Comparison of ENCODE assay signal across 8 cellular contexts in the genomic region with DNA sequence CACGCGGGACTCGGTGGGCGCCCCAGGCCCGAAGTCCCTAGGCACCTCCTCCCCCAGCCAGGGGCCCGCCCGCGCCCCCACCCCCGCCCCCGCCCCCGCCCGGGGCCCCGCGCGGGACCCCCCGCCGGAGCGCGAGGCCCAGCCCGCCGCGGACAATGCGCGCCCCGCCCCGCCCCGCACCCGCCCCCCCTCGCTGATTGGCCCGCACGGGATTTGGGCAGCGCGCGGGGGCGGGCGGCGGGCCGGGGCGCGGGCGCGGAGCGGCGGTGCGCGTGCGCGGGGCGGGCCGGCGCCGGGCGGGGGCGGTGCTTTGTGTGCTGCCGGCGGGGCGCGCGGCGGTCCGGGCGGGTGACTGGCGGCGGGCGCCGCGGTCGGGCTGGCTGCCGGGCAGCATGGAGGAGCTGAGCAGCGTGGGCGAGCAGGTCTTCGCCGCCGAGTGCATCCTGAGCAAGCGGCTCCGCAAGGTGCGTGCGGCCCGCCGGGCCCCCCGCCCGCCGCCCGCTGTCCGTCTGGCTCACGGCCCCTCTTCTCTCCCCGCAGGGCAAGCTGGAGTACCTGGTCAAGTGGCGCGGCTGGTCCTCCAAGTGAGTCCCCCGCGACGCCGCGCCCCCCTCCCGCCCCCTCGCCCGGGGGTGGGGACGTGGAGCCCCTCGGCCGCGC. TPM values are rescaled to one million over a fixed set of nuclear protein-coding genes. Genes with fewer than 3 reads are reported as not detected.
A peak's percentile ranks its signal among the peaks of the same experiment; 100 is the strongest.
DNase-seq lines count a peak whose midpoint lies in the region; ATAC-seq lines count a peak whose summit lies in the region.

A gene (plus strand): TSS at position 305 of the 660 bp plus-strand sequence. CDS start 88 bp downstream, at position 393.

- peak; percentile 86 for ATAC-seq in HG02970 (IDR thresholded peaks at IDR 0.05; ENCODE audit: low FRiP score, unreplicated experiment)

- peaks cover 62% of the 10 kb centered on the region for H3K27me3 Mint-ChIP-seq in activated CD4-positive, alpha-beta memory T cell treated with anti-CD3 and anti-CD28 coated beads, Interleukin-2, amount 10 ng/mL, durations not matched to agents 7 days and 5 days

- peaks cover 18% of the 10 kb centered on the region for H3K4me1 Mint-ChIP-seq in activated CD4-positive, alpha-beta memory T cell treated with anti-CD3 and anti-CD28 coated beads, Interleukin-2, amount 10 ng/mL, durations not matched to agents 7 days and 5 days

- H3K36me3 Mint-ChIP-seq in activated CD4-positive, alpha-beta memory T cell treated with anti-CD3 and anti-CD28 coated beads, Interleukin-2, amount 10 ng/mL, durations not matched to agents 7 days and 5 days (ENCODE audit: low read depth): no peaks in the 10 kb centered on the region

- no peaks in the 10 kb centered on the region for H3K9me3 Mint-ChIP-seq in activated CD4-positive, alpha-beta memory T cell treated with anti-CD3 and anti-CD28 coated beads, Interleukin-2, amount 10 ng/mL, durations not matched to agents 7 days and 5 days

- H3K4me3 Mint-ChIP-seq in activated CD4-positive, alpha-beta memory T cell treated with anti-CD3 and anti-CD28 coated beads, Interleukin-2, amount 10 ng/mL, durations not matched to agents 7 days and 5 days: peak within 1 kb of the TSS; percentile 75

- POLR2A ChIA-PET in activated CD4-positive, alpha-beta memory T cell treated with anti-CD3 and anti-CD28 coated beads, Interleukin-2, amount 10 ng/mL, durations not matched to agents 7 days and 5 days (lab: Charles Lee): interaction anchor here (0.5 to 1.4 kb wide), 2 partner anchors 34 to 62 kb away, joined by 3 to 5 read pairs; a partner anchor contains a TSS

- H3K27ac Mint-ChIP-seq in activated CD4-positive, alpha-beta memory T cell treated with anti-CD3 and anti-CD28 coated beads, Interleukin-2, amount 10 ng/mL, durations not matched to agents 7 days and 5 days: no peak within 1 kb of the TSS

- CTCF ChIA-PET in activated CD4-positive, alpha-beta memory T cell treated with anti-CD3 and anti-CD28 coated beads, Interleukin-2, amount 10 ng/mL, durations not matched to agents 7 days and 5 days (lab: Charles Lee): interaction anchor here (0.9 to 1.7 kb wide), 4 partner anchors 32 to 324 kb away, joined by 3 to 5 read pairs (median 4); a partner anchor contains a TSS

- DNase-seq in DMS 273 (lab: John Stamatoyannopoulos, UW; ENCODE audit: unreplicated experiment) (peak; percentile 91), DMS 273 treated with DMSO at 0.1 percent for 48 hours (lab: John Stamatoyannopoulos, UW) (no peak), NCI-H526 treated with DMSO at 0.1 percent for 48 hours (lab: John Stamatoyannopoulos, UW) (peak; percentile 38), medulla oblongata (ENCODE audit: extremely low spot score) (peak; percentile 53)
- peak; percentile 85 for DNase-seq in activated CD4-positive, alpha-beta memory T cell treated with anti-CD3 and anti-CD28 coated beads, Interleukin-2, amount 10 ng/mL, durations not matched to agents 7 days and 5 days
- DNase-seq in effector CD4-positive, alpha-beta T cell: peak; percentile 66
- DNase-seq in stimulated activated CD8-positive, alpha-beta memory T cell treated with anti-CD3 and anti-CD28 coated beads, Interleukin-12 subunit alpha, Interleukin-12 subunit beta, amount 100 ng/mL, for 1 hour (ENCODE audit: low read depth): peak; percentile 66

RNA-seq across cellular contexts. Expression of the gene that starts here (rescaled TPM):
- total RNA-seq in activated CD4-positive, alpha-beta memory T cell treated with anti-CD3 and anti-CD28 coated beads, Interleukin-2, amount 10 ng/mL, durations not matched to agents 7 days and 5 days: 1 to 10 TPM; 1.7 to 2.0 TPM
